In the genomic region with DNA sequence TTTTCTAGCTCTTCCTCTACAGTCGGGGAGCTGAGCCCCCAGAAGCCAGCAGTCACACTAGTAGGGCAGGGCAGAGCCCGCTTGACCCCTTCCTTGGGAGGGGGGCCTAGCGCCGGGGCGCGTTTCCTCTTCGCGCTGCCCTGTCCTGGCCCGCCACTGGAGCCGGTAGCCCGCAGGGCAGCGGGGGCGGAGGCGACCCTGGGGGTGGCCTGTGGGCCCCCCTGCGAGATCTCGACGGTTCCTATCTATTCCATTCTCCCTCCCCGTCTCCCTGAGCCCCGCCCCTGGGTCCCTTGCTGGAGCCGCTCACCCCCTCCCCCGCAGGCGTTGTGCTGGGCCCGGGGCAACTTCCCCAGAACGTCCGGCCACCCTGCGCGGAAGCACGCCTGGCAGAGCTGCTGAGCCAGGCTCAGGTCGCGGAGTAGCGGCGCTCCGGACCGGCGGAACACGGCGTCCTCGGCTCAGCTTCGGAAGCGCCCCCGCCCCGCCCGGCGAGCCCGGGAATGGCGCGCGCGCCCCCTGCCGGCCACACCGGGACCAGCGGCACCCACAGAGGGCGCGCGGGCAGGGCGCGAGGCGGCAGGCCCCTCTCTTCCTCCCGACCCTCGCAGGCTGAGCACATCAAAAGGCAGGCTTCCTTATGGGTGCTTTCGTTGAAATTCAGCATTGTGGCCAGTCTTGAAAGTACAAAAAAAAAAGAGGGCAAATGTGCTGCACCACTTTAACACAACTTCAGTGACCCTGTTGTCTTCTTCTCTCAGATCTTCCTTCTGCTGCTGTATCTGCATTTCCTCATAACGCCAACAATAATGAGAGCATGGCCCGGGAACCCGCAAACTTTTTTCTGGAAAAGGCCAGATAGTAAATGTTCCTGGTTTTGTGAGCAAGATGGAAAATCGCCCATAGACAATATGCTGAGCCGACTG, we compare ENCODE assay signal across 8 cellular contexts.
DNase-seq lines count a peak whose midpoint lies in the region; ATAC-seq and TF ChIP-seq lines count a peak whose summit lies in the region.

No MANE protein-coding gene starts in this region.

- H3K4me1 Mint-ChIP-seq in activated naive CD8-positive, alpha-beta T cell treated with anti-CD3 and anti-CD28 coated beads, Interleukin-2, amount 10 ng/mL, durations not matched to agents 7 days and 5 days = peaks cover 3% of the 10 kb centered on the region

- DNase-seq in COLO668 (lab: John Stamatoyannopoulos, UW; ENCODE audit: unreplicated experiment) (peak; percentile 94), OCI-M1 (lab: John Stamatoyannopoulos, UW) (peak; percentile 44), cardiac muscle cell (ENCODE audit: low read depth in 1 of 2, low spot score in 1 of 2) (peak; percentile 75 to 88), ovary (peak; percentile 86 to 92 (median 86))
- peak; percentile 81 for DNase-seq in activated naive CD8-positive, alpha-beta T cell treated with anti-CD3 and anti-CD28 coated beads, Interleukin-2, amount 10 ng/mL, durations not matched to agents 7 days and 5 days

- H3K27ac Mint-ChIP-seq in activated naive CD8-positive, alpha-beta T cell treated with anti-CD3 and anti-CD28 coated beads, Interleukin-2, amount 10 ng/mL, durations not matched to agents 7 days and 5 days = no peak overlapping the region

- 3 to 4% (median 4%) methylated on average over 53 to 66 of the region's 66 CpGs for WGBS in ovary, 3 donors
- 4% methylated on average over 66 of the region's 66 CpGs for WGBS in urinary bladder

- H3K9me3 ChIP-seq in cardiac muscle cell (ENCODE audit: low read depth) = no peaks in the 10 kb centered on the region
- no peaks in the 10 kb centered on the region for H3K9me3 ChIP-seq in ovary

- peak overlapping the region; percentile 58 for H3K4me3 ChIP-seq in cardiac muscle cell
- H3K4me3 ChIP-seq in ovary = peak overlapping the region; percentile 48
- H3K4me3 ChIP-seq in urinary bladder (ENCODE audit: low read depth, low read length) = peak overlapping the region; percentile 47

- TF ChIP-seq POLR2A in ovary (IDR thresholded peaks at IDR 0.05) = peak; percentile 19

- H3K27ac ChIP-seq in cardiac muscle cell (no peak overlapping the region), ovary (peak overlapping the region; percentile 80 to 91), urinary bladder (ENCODE audit: low read depth) (peak overlapping the region; percentile 79)

- peaks cover 22% of the 10 kb centered on the region for H3K27me3 Mint-ChIP-seq in activated naive CD8-positive, alpha-beta T cell treated with anti-CD3 and anti-CD28 coated beads, Interleukin-2, amount 10 ng/mL, durations not matched to agents 7 days and 5 days

- H3K4me3 Mint-ChIP-seq in activated naive CD8-positive, alpha-beta T cell treated with anti-CD3 and anti-CD28 coated beads, Interleukin-2, amount 10 ng/mL, durations not matched to agents 7 days and 5 days = peak overlapping the region; percentile 44

- H3K36me3 Mint-ChIP-seq in activated naive CD8-positive, alpha-beta T cell treated with anti-CD3 and anti-CD28 coated beads, Interleukin-2, amount 10 ng/mL, durations not matched to agents 7 days and 5 days = no peaks in the 10 kb centered on the region

- H3K9me3 Mint-ChIP-seq in activated naive CD8-positive, alpha-beta T cell treated with anti-CD3 and anti-CD28 coated beads, Interleukin-2, amount 10 ng/mL, durations not matched to agents 7 days and 5 days = no peaks in the 10 kb centered on the region

- peak; percentile 82 for ATAC-seq in GM19372 (IDR thresholded peaks at IDR 0.05; ENCODE audit: low read depth, unreplicated experiment)
- ATAC-seq in HG03457 (IDR thresholded peaks at IDR 0.05; ENCODE audit: unreplicated experiment) = peak; percentile 66
- ATAC-seq in activated naive CD8-positive, alpha-beta T cell treated with anti-CD3 and anti-CD28 coated beads, Interleukin-2, amount 10 ng/mL, durations not matched to agents 7 days and 5 days (ENCODE audit: low read depth) = peak; percentile 86

- H3K27me3 ChIP-seq in cardiac muscle cell (no peaks in the 10 kb centered on the region), ovary (no peaks in the 10 kb centered on the region)

- no peaks in the 10 kb centered on the region for H3K36me3 ChIP-seq in cardiac muscle cell
- H3K36me3 ChIP-seq in ovary = no peaks in the 10 kb centered on the region
- no peaks in the 10 kb centered on the region for H3K36me3 ChIP-seq in urinary bladder (ENCODE audit: insufficient read depth)

- intact Hi-C loops in ovary (cut with DNase I) = loop anchor here in 3 of 4 donors (5.0 to 10.0 kb wide), 4 partner anchors 170 to 1337 kb away; a partner anchor contains a TSS

- POLR2A ChIA-PET in activated naive CD8-positive, alpha-beta T cell treated with anti-CD3 and anti-CD28 coated beads, Interleukin-2, amount 10 ng/mL, durations not matched to agents 7 days and 5 days (lab: Charles Lee) = no interaction called here

- no peak for TF ChIP-seq EP300 in ovary (IDR thresholded peaks at IDR 0.05)

- TF ChIP-seq CTCF in cardiac muscle cell (IDR thresholded peaks at IDR 0.05; ENCODE audit: low read depth, low read length) (peak; percentile 66), ovary (IDR thresholded peaks at IDR 0.05) (peak; percentile 85 to 97 (median 97))

- no peaks in the 10 kb centered on the region for H3K4me1 ChIP-seq in cardiac muscle cell (ENCODE audit: low read depth)
- H3K4me1 ChIP-seq in ovary (ENCODE audit: insufficient read depth) = peaks cover 6% of the 10 kb centered on the region
- no peaks in the 10 kb centered on the region for H3K4me1 ChIP-seq in urinary bladder (ENCODE audit: insufficient read depth)

Comparison
In these comparisons a context has a peak if more than half of its experiments do, and no peak if none do; other contexts are left out.
1. DNase-seq: peak in every context shown above with its lines; median percentile 94 in COLO668; 86 in ovary; 82 in cardiac muscle cell; 81 in activated naive CD8-positive, alpha-beta T cell treated with anti-CD3 and anti-CD28 coated beads, Interleukin-2, amount 10 ng/mL, durations not matched to agents 7 days and 5 days; 44 in OCI-M1.